Comparison of ENCODE assay signal across 1 cellular context in genomic region chr5:113513384-113514262, GRCh38.
A peak's percentile ranks its signal among the peaks of the same experiment; 100 is the strongest.
TF ChIP-seq lines count a peak whose summit lies in the region.

TSS of gene YTHDC2 (plus strand) at chr5:113513694. CDS start at chr5:113513896, 202 bp downstream.

TF ChIP-seq in GM12878, 131 proteins besides CTCF, POLR2A, EP300 and RAD21 (continued from another document):
- TF ChIP-seq ZNF592 (IDR thresholded peaks at IDR 0.05) (no peak), NFXL1 (IDR thresholded peaks at IDR 0.05; ENCODE audit: borderline replicate concordance) (no peak), HDAC2 (IDR thresholded peaks at IDR 0.05) (no peak), ZBED1 (IDR thresholded peaks at IDR 0.05; ENCODE audit: borderline replicate concordance) (no peak), ETV6 (conservative IDR thresholded peaks at IDR 0.05 in 1 of 2, IDR thresholded peaks at IDR 0.05 in 1 of 2; ENCODE audit: borderline replicate concordance in 1 of 2, low read depth in 1 of 2) (no peak), POU2F2 (IDR thresholded peaks at IDR 0.05; ENCODE audit: borderline replicate concordance, low read depth, low read length) (0 out of 3 replicates have a peak, but pooled peaks have one; percentile 52), EED (IDR thresholded peaks at IDR 0.05; ENCODE audit: low read depth) (no peak), ASH2L (IDR thresholded peaks at IDR 0.05; ENCODE audit: borderline replicate concordance, low read depth) (no peak), E2F4 (IDR thresholded peaks at IDR 0.05; ENCODE audit: low read depth, low read length) (no peak; the same call in 1 of the 2 replicates), IKZF2 (IDR thresholded peaks at IDR 0.05) (peak; percentile 48; a peak in 2 of 4 replicates), SMARCA5 (IDR thresholded peaks at IDR 0.05) (peak; percentile 72), BRCA1 (IDR thresholded peaks at IDR 0.05; ENCODE audit: low read depth, low read length) (no peak), EZH2 (IDR thresholded peaks at IDR 0.05; ENCODE audit: borderline replicate concordance, control insufficient read depth, low read depth, low read length) (no peak), PAX5 (IDR thresholded peaks at IDR 0.05; ENCODE audit: borderline replicate concordance, low read depth, low read length) (peak; percentile 75; the same call in 1 of the 2 replicates)
